Comparison of ENCODE assay signal across 31 cellular contexts in genomic region chr16:5200123-5200522, GRCh38.
"Had no signal": no experiment of that assay in that cellular context is flagged by ENCODE, and none has a peak within 500 bp of the region (broad histone marks: within the 10 kb centered on the region; RNA-seq: fewer than 3 reads in every experiment).

No MANE protein-coding gene starts in this region.

- H3K4me1 Mint-ChIP-seq: activated CD4-positive, alpha-beta T cell treated with anti-CD3 and anti-CD28 coated beads, Interleukin-2, amount 10 ng/mL, durations not matched to agents 7 days and 5 days; activated T-helper 17 cell treated with anti-CD3 and anti-CD28 coated beads, Interleukin-2, amount 50 U/mL, for 72 hours; central memory CD8-positive, alpha-beta T cell had no signal

- H3K36me3 ChIP-seq: brain microvascular endothelial cell, esophagus muscularis mucosa, gastrocnemius medialis, heart left ventricle had no signal

- H3K4me3 ChIP-seq: esophagus muscularis mucosa, gastrocnemius medialis, heart left ventricle had no signal

- H3K27ac ChIP-seq: brain microvascular endothelial cell, esophagus muscularis mucosa, foreskin keratinocyte, gastrocnemius medialis, heart left ventricle had no signal

- H3K36me3 Mint-ChIP-seq: activated naive CD8-positive, alpha-beta T cell had no signal

- H3K9me3 Mint-ChIP-seq: activated CD4-positive, alpha-beta T cell treated with anti-CD3 and anti-CD28 coated beads, Interleukin-2, amount 10 ng/mL, durations not matched to agents 7 days and 5 days; activated CD8-positive, alpha-beta T cell treated with anti-CD3 and anti-CD28 coated beads for 36 hours; activated T-cell treated with anti-CD3 and anti-CD28 coated beads, Interleukin-2, amount 50 U/mL, for 4 hours; activated T-helper 17 cell treated with anti-CD3 and anti-CD28 coated beads, Interleukin-2, amount 50 U/mL, for 72 hours; central memory CD8-positive, alpha-beta T cell; T-helper 2 cell treated with Interferon-gamma antibody and Interleukin-4, amounts not matched to agents 5 μg/mL and 100 μg/mL, for 36 hours had no signal

- DNase-seq: activated CD4-positive, alpha-beta T cell treated with anti-CD3 and anti-CD28 coated beads for 4 hours; activated CD4-positive, alpha-beta T cell treated with anti-CD3 and anti-CD28 coated beads, Interleukin-2, amount 10 ng/mL, durations not matched to agents 7 days and 5 days; activated CD4-positive, alpha-beta T cell treated with anti-CD3 and anti-CD28 coated beads, Interleukin-2, amount 50 U/mL, for 4 hours; activated CD4-positive, CD25-positive, alpha-beta regulatory T cell; activated CD4-positive, CD25-positive, alpha-beta regulatory T cell treated with anti-CD3 and anti-CD28 coated beads, Interleukin-2, amount 50 U/mL, for 72 hours; activated CD8-positive, alpha-beta memory T cell treated with anti-CD3 and anti-CD28 coated beads for 24 hours; activated CD8-positive, alpha-beta T cell treated with anti-CD3 and anti-CD28 coated beads for 36 hours; activated effector memory CD4-positive, alpha-beta T cell treated with Interleukin-2 at 50 U/mL for 16 hours; activated gamma-delta T cell treated with Interleukin-2 at 50 U/mL for 16 hours; activated naive CD4-positive, alpha-beta T cell treated with anti-CD3 and anti-CD28 coated beads, Interleukin-2, amount 50 U/mL, for 16 hours; activated naive CD4-positive, alpha-beta T cell treated with Interleukin-2 at 50 U/mL for 16 hours; activated T-cell treated with anti-CD3 and anti-CD28 coated beads, Interleukin-2, amount 50 U/mL, for 4 hours; amniotic stem cell; anterior cingulate cortex; brain microvascular endothelial cell; cortex of kidney; dermis blood vessel endothelial cell; effector CD4-positive, alpha-beta T cell; foreskin keratinocyte; gastrocnemius medialis; glutamatergic neuron; heart left ventricle; SW 1271; T-helper 1 cell; T-helper 17 cell; T1000 had no signal

- H3K27me3 Mint-ChIP-seq: activated CD4-positive, alpha-beta T cell treated with anti-CD3 and anti-CD28 coated beads, Interleukin-2, amount 10 ng/mL, durations not matched to agents 7 days and 5 days; activated CD8-positive, alpha-beta T cell treated with anti-CD3 and anti-CD28 coated beads for 36 hours had no signal

- H3K4me1 ChIP-seq: esophagus muscularis mucosa, foreskin keratinocyte, gastrocnemius medialis, heart left ventricle had no signal

- ATAC-seq: activated CD8-positive, alpha-beta T cell treated with anti-CD3 and anti-CD28 coated beads for 36 hours; activated T-cell treated with anti-CD3 and anti-CD28 coated beads, Interleukin-2, amount 50 U/mL, for 4 hours; activated T-helper 17 cell treated with anti-CD3 and anti-CD28 coated beads, Interleukin-2, amount 50 U/mL, for 72 hours; foreskin keratinocyte; gastrocnemius medialis; heart left ventricle; T-helper 17 cell had no signal

- H3K27me3 ChIP-seq: brain microvascular endothelial cell, foreskin keratinocyte had no signal

- H3K27ac Mint-ChIP-seq: activated CD4-positive, alpha-beta T cell treated with anti-CD3 and anti-CD28 coated beads, Interleukin-2, amount 10 ng/mL, durations not matched to agents 7 days and 5 days; activated CD8-positive, alpha-beta T cell treated with anti-CD3 and anti-CD28 coated beads for 36 hours; activated naive CD8-positive, alpha-beta T cell; activated T-helper 17 cell treated with anti-CD3 and anti-CD28 coated beads, Interleukin-2, amount 50 U/mL, for 72 hours; T-helper 17 cell; T-helper 2 cell treated with Interferon-gamma antibody and Interleukin-4, amounts not matched to agents 5 μg/mL and 100 μg/mL, for 36 hours had no signal

- H3K4me3 Mint-ChIP-seq: activated CD4-positive, alpha-beta T cell treated with anti-CD3 and anti-CD28 coated beads, Interleukin-2, amount 10 ng/mL, durations not matched to agents 7 days and 5 days; activated CD8-positive, alpha-beta T cell treated with anti-CD3 and anti-CD28 coated beads for 36 hours; activated naive CD8-positive, alpha-beta T cell; activated T-cell treated with anti-CD3 and anti-CD28 coated beads, Interleukin-2, amount 50 U/mL, for 4 hours; activated T-helper 17 cell treated with anti-CD3 and anti-CD28 coated beads, Interleukin-2, amount 50 U/mL, for 72 hours; central memory CD8-positive, alpha-beta T cell; T-helper 17 cell; T-helper 2 cell treated with Interferon-gamma antibody and Interleukin-4, amounts not matched to agents 5 μg/mL and 100 μg/mL, for 36 hours had no signal

- H3K9me3 ChIP-seq: gastrocnemius medialis, heart left ventricle had no signal
